Comparison of ENCODE assay signal across 8 cellular contexts in the genomic region with DNA sequence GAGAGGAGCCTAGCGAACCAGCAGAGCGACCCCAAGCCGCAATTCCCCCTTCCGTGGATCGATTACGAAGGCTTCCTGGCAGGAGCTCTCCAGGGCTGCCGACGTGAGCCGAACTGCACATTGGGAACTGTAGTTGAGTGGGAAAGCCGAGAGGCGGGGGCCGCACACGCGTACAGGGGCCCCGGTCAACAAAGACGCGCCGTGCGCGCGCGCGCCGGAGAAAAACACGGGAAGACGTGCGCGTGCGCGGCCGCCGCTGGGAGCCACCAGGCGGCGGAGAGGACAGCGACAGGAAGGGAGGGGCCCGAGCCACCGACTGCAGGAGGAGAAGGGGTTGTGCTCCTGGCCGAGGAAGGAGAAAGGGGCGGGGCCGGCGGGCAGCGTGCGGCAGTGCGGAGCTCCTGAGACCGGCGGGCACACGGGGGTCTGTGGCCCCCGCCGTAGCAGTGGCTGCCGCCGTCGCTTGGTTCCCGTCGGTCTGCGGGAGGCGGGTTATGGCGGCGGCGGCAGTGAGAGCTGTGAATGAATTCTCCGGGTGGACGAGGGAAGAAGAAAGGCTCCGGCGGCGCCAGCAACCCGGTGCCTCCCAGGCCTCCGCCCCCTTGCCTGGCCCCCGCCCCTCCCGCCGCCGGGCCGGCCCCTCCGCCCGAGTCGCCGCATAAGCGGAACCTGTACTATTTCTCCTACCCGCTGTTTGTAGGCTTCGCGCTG. TPM values are rescaled to one million over a fixed set of nuclear protein-coding genes. Genes with fewer than 3 reads are reported as not detected.
A peak's percentile ranks its signal among the peaks of the same experiment; 100 is the strongest.
DNase-seq lines count a peak whose midpoint lies in the region; ATAC-seq, FAIRE-seq and TF ChIP-seq lines count a peak whose summit lies in the region.

A gene with protein sequence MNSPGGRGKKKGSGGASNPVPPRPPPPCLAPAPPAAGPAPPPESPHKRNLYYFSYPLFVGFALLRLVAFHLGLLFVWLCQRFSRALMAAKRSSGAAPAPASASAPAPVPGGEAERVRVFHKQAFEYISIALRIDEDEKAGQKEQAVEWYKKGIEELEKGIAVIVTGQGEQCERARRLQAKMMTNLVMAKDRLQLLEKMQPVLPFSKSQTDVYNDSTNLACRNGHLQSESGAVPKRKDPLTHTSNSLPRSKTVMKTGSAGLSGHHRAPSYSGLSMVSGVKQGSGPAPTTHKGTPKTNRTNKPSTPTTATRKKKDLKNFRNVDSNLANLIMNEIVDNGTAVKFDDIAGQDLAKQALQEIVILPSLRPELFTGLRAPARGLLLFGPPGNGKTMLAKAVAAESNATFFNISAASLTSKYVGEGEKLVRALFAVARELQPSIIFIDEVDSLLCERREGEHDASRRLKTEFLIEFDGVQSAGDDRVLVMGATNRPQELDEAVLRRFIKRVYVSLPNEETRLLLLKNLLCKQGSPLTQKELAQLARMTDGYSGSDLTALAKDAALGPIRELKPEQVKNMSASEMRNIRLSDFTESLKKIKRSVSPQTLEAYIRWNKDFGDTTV (plus strand): TSS at position 247 of the 711 bp plus-strand sequence. CDS start 276 bp downstream, at position 523.

- H3K36me3 ChIP-seq in BLaER1 (peaks cover 16% of the 10 kb centered on the region; the same call in 1 of the 2 replicates), kidney epithelial cell (ENCODE audit: control insufficient read depth, insufficient read depth, low read length) (no peaks in the 10 kb centered on the region)

- peaks cover 33% of the 10 kb centered on the region for H3K4me1 ChIP-seq in BLaER1

- CTCF ChIA-PET in activated CD4-positive, alpha-beta T cell treated with anti-CD3 and anti-CD28 coated beads for 36 hours (lab: Charles Lee): interaction anchor here (0.5 to 4.0 kb wide), 6 partner anchors 24 to 102 kb away, joined by 3 to 16 read pairs (median 4); partner anchors contain the start of genes DPY30 and SLC30A6

- peak within 1 kb of the TSS; percentile 87 for H3K4me2 ChIP-seq in BLaER1

- POLR2A ChIA-PET in activated CD4-positive, alpha-beta T cell treated with anti-CD3 and anti-CD28 coated beads for 36 hours (lab: Charles Lee): interaction anchor here (0.6 to 2.7 kb wide), 7 partner anchors 9 to 615 kb away, joined by 3 to 22 read pairs (median 5); partner anchors contain the start of genes DPY30 and SLC30A6

- H3K27ac Mint-ChIP-seq in activated CD4-positive, alpha-beta T cell treated with anti-CD3 and anti-CD28 coated beads for 36 hours: peak within 1 kb of the TSS; percentile 94

- no peaks in the 10 kb centered on the region for H3K9me3 Mint-ChIP-seq in activated CD4-positive, alpha-beta T cell treated with anti-CD3 and anti-CD28 coated beads for 36 hours (ENCODE audit: low read depth)

- peaks cover 5% of the 10 kb centered on the region for H3K36me3 Mint-ChIP-seq in activated CD4-positive, alpha-beta T cell treated with anti-CD3 and anti-CD28 coated beads for 36 hours (ENCODE audit: low read depth)

- no peaks in the 10 kb centered on the region for H3K27me3 ChIP-seq in BLaER1
- H3K27me3 ChIP-seq in kidney epithelial cell (ENCODE audit: control insufficient read depth, insufficient read depth, low read length): no peaks in the 10 kb centered on the region

- no peaks in the 10 kb centered on the region for H3K9me3 ChIP-seq in BLaER1

- intact Hi-C loops in activated CD4-positive, alpha-beta T cell treated with anti-CD3 and anti-CD28 coated beads for 36 hours (cut with DNase I, micrococcal nuclease): loop anchor here (1.0 to 5.0 kb wide), 9 partner anchors 24 to 1414 kb away; partner anchors contain the start of genes DPY30 (in 2 of the 2), SLC30A6 (in 2 of the 2), BIRC6 (in 1 of the 2) and MEMO1 (in 1 of the 2)

- H4K20me1 ChIP-seq in BLaER1: 0 out of 2 replicates have a peak, but pooled peaks cover 5% of the 10 kb centered on the region

- TF ChIP-seq CTCF in choroid plexus epithelial cell (conservative IDR thresholded peaks at IDR 0.05; ENCODE audit: low read depth, low read length): peak; percentile 49
- TF ChIP-seq CTCF in kidney epithelial cell (IDR thresholded peaks at IDR 0.05; ENCODE audit: insufficient read depth, low read length, poor library complexity, severe bottlenecking): peak; percentile 30

- H3K4me3 ChIP-seq in BLaER1 (peak within 1 kb of the TSS; percentile 80), choroid plexus epithelial cell (ENCODE audit: low read depth, low read length) (peak within 1 kb of the TSS; percentile 88), kidney epithelial cell (ENCODE audit: low read depth, low read length) (peak within 1 kb of the TSS; percentile 72)

- peak; percentile 94 for DNase-seq in GM19239 (ENCODE audit: insufficient read length, low spot score)
- peak; percentile 98 to 99 for DNase-seq in NCI-H524 (lab: John Stamatoyannopoulos, UW)
- peak; percentile 98 for DNase-seq in activated CD4-positive, alpha-beta T cell treated with anti-CD3 and anti-CD28 coated beads for 36 hours
- DNase-seq in choroid plexus epithelial cell (ENCODE audit: low read depth): peak; percentile 97
- peak; percentile 84 for DNase-seq in kidney epithelial cell (ENCODE audit: low read depth)
- DNase-seq in stimulated activated CD4-positive, alpha-beta T cell treated with anti-CD3 and anti-CD28 coated beads, Interleukin-15, amount 100 ng/mL, for 48 hours (ENCODE audit: low read depth in 2 of 2): peak; percentile 95 to 96

- H3K9ac ChIP-seq in BLaER1: peak within 1 kb of the TSS; percentile 87

- peaks cover 23% of the 10 kb centered on the region for H3K4me1 Mint-ChIP-seq in activated CD4-positive, alpha-beta T cell treated with anti-CD3 and anti-CD28 coated beads for 36 hours

- no peaks in the 10 kb centered on the region for H3K27me3 Mint-ChIP-seq in activated CD4-positive, alpha-beta T cell treated with anti-CD3 and anti-CD28 coated beads for 36 hours

- ATAC-seq in HG03457 (IDR thresholded peaks at IDR 0.05; ENCODE audit: unreplicated experiment): peak; percentile 92
- ATAC-seq in activated CD4-positive, alpha-beta T cell treated with anti-CD3 and anti-CD28 coated beads for 36 hours: peak; percentile 95

- FAIRE-seq in GM19239 (lab: Jason Lieb, UNC): peak; percentile 95

- peak within 1 kb of the TSS; percentile 97 for H3K4me3 Mint-ChIP-seq in activated CD4-positive, alpha-beta T cell treated with anti-CD3 and anti-CD28 coated beads for 36 hours

- peak within 1 kb of the TSS; percentile 85 for H3K27ac ChIP-seq in BLaER1

RNA-seq across cellular contexts. Expression of the gene that starts here (rescaled TPM):
- 10 to 100 TPM; 16.8 to 19.5 TPM for total RNA-seq in activated CD4-positive, alpha-beta T cell treated with anti-CD3 and anti-CD28 coated beads for 36 hours
- total RNA-seq in kidney epithelial cell: 23.0 and 23.9 TPM in 2 replicates

Comparison
In these comparisons a context has a peak if more than half of its experiments do, and no peak if none do; other contexts are left out.
1. Peak in every context shown above with its lines: DNase-seq, ATAC-seq, H3K4me3 ChIP-seq and H3K27ac ChIP-seq.